15 cellular contexts compared by ENCODE assay signal in the genomic region with DNA sequence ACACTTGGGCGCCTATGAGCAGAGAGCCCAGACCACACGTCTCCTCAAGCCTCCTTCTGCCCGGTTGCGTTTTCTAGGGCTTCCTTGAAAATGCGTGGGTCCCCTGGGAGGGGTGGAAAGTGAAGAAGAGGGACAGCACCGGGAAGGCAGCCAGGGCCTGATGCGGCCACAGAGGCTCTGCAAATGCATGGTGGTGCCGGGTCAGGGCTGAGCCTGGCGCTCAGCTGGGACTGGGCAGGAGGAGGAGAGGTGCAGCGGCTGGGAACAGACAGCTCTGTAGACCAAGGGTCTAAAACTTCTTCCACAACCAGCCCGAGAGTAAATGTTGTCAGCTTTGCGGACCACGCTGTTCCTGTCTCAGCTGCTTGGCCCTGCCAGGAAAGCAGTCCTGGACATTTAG. TPM values are rescaled to one million over a fixed set of nuclear protein-coding genes. Genes with fewer than 3 reads are reported as not detected.
A peak's percentile ranks its signal among the peaks of the same experiment; 100 is the strongest.
DNase-seq lines count a peak whose midpoint lies in the region; ATAC-seq and TF ChIP-seq lines count a peak whose summit lies in the region.
"Had no signal": no experiment of that assay in that cellular context is flagged by ENCODE, and none has a peak within 500 bp of the region (broad histone marks: within the 10 kb centered on the region; RNA-seq: fewer than 3 reads in every experiment).

No MANE protein-coding gene starts in this region.

- H3K4me1 ChIP-seq in iPS-20b (ENCODE audit: insufficient read depth, low read length), result no peaks in the 10 kb centered on the region
- H3K4me1 ChIP-seq in ovary (ENCODE audit: insufficient read depth), result peaks cover 7% of the 10 kb centered on the region
- H3K4me1 ChIP-seq: Caco-2 had no signal

- H3K27ac ChIP-seq in iPS-20b (ENCODE audit: low read length), result no peak overlapping the region
- no peak overlapping the region for H3K27ac ChIP-seq in ovary
- H3K27ac ChIP-seq: colonic mucosa, sigmoid colon had no signal

- peak overlapping the region; percentile 40 for H3K4me3 Mint-ChIP-seq in natural killer cell
- H3K4me3 Mint-ChIP-seq in natural killer cell treated with Interleukin-12 subunit alpha and Interleukin-12 subunit beta and Interleukin-15 and Interleukin-18, amount 100 ng/mL, for 72 hours, result no peak overlapping the region
- H3K4me3 Mint-ChIP-seq in activated CD4-positive, alpha-beta memory T cell treated with anti-CD3 and anti-CD28 coated beads for 36 hours, result peak overlapping the region; percentile 31
- peak overlapping the region; percentile 22 to 73 for H3K4me3 Mint-ChIP-seq in stimulated activated naive CD8-positive, alpha-beta T cell treated with anti-CD3 and anti-CD28 coated beads, Interleukin-15, amount 100 ng/mL, for 72 hours
- H3K4me3 Mint-ChIP-seq: HFFc6 had no signal

- H3K4me3 ChIP-seq in iPS-20b (ENCODE audit: low read length) (peak overlapping the region; percentile 75; the same call in 1 of the 2 replicates), ovary (no peak overlapping the region)
- H3K4me3 ChIP-seq: colonic mucosa had no signal

- H3K9me3 ChIP-seq in iPS-20b (ENCODE audit: insufficient read depth, low read depth, low read length) (no peaks in the 10 kb centered on the region), ovary (no peaks in the 10 kb centered on the region)
- H3K9me3 ChIP-seq: Caco-2, colonic mucosa, sigmoid colon had no signal

- intact Hi-C loops in natural killer cell (cut with micrococcal nuclease) (no loop called here), ovary (cut with DNase I) (no loop called here)
- intact Hi-C loops in activated CD4-positive, alpha-beta memory T cell treated with anti-CD3 and anti-CD28 coated beads for 36 hours (cut with micrococcal nuclease), result no loop called here

- H3K9ac ChIP-seq in iPS-20b (ENCODE audit: low read depth, low read length), result no peak overlapping the region

- CTCF ChIA-PET in activated CD4-positive, alpha-beta memory T cell treated with anti-CD3 and anti-CD28 coated beads for 36 hours (lab: Charles Lee), result interaction anchor here (0.7 kb wide), 1 partner anchor 257 kb away, joined by 3 read pairs; no protein-coding TSS in a partner anchor

- peaks cover 39 to 42% of the 10 kb centered on the region in 2 donors for H3K27me3 Mint-ChIP-seq in natural killer cell (ENCODE audit: low read depth in 2 of 2)
- H3K27me3 Mint-ChIP-seq in natural killer cell treated with Interleukin-12 subunit alpha and Interleukin-12 subunit beta and Interleukin-15 and Interleukin-18, amount 100 ng/mL, for 72 hours, result peaks cover 33% of the 10 kb centered on the region in 2 donors
- H3K27me3 Mint-ChIP-seq in activated CD4-positive, alpha-beta memory T cell treated with anti-CD3 and anti-CD28 coated beads for 36 hours, result peaks cover 33% of the 10 kb centered on the region
- H3K27me3 Mint-ChIP-seq in stimulated activated naive CD8-positive, alpha-beta T cell treated with anti-CD3 and anti-CD28 coated beads, Interleukin-15, amount 100 ng/mL, for 72 hours, result peaks cover 64% of the 10 kb centered on the region

- H3K27me3 ChIP-seq in iPS-20b (ENCODE audit: insufficient read depth, low read length) (peaks cover 65% of the 10 kb centered on the region), ovary (peaks cover 5% of the 10 kb centered on the region)

- no peak for TF ChIP-seq EP300 in ovary (IDR thresholded peaks at IDR 0.05)

- no peak for TF ChIP-seq POLR2A in ovary (IDR thresholded peaks at IDR 0.05)

- DNase-seq in natural killer cell (no peak), A172 (ENCODE audit: low spot score) (no peak), ovary (no peak)
- DNase-seq in natural killer cell treated with Interleukin-12 subunit alpha and Interleukin-12 subunit beta and Interleukin-15 and Interleukin-18, amount 100 ng/mL, for 72 hours (ENCODE audit: low spot score), result no peak
- no peak for DNase-seq in activated CD4-positive, alpha-beta memory T cell treated with anti-CD3 and anti-CD28 coated beads for 36 hours
- DNase-seq in stimulated activated naive CD8-positive, alpha-beta T cell treated with anti-CD3 and anti-CD28 coated beads, Interleukin-15, amount 100 ng/mL, for 72 hours, result no peak
- no peak for DNase-seq in central memory CD4-positive, alpha-beta T cell
- DNase-seq: activated CD4-positive, alpha-beta T cell treated with anti-CD3 and anti-CD28 coated beads, Interleukin-2, amount 50 U/mL, for 48 hours; Caco-2; colonic mucosa; HFFc6; NCI-H446 treated with DMSO at 0.1 percent for 48 hours; OCI-M1; sigmoid colon had no signal

- peaks cover 0 to 12% of the 10 kb centered on the region in 2 donors for H3K4me1 Mint-ChIP-seq in natural killer cell
- peaks cover 0 to 6% of the 10 kb centered on the region in 2 donors for H3K4me1 Mint-ChIP-seq in natural killer cell treated with Interleukin-12 subunit alpha and Interleukin-12 subunit beta and Interleukin-15 and Interleukin-18, amount 100 ng/mL, for 72 hours (ENCODE audit: low read depth in 2 of 2)
- H3K4me1 Mint-ChIP-seq in activated CD4-positive, alpha-beta memory T cell treated with anti-CD3 and anti-CD28 coated beads for 36 hours (ENCODE audit: low read depth), result peaks cover 9% of the 10 kb centered on the region
- peaks cover 29% of the 10 kb centered on the region for H3K4me1 Mint-ChIP-seq in stimulated activated naive CD8-positive, alpha-beta T cell treated with anti-CD3 and anti-CD28 coated beads, Interleukin-15, amount 100 ng/mL, for 72 hours

- no peak overlapping the region for H3K27ac Mint-ChIP-seq in natural killer cell
- H3K27ac Mint-ChIP-seq in natural killer cell treated with Interleukin-12 subunit alpha and Interleukin-12 subunit beta and Interleukin-15 and Interleukin-18, amount 100 ng/mL, for 72 hours, result no peak overlapping the region
- H3K27ac Mint-ChIP-seq in activated CD4-positive, alpha-beta memory T cell treated with anti-CD3 and anti-CD28 coated beads for 36 hours, result no peak overlapping the region
- no peak overlapping the region for H3K27ac Mint-ChIP-seq in stimulated activated naive CD8-positive, alpha-beta T cell treated with anti-CD3 and anti-CD28 coated beads, Interleukin-15, amount 100 ng/mL, for 72 hours
- H3K27ac Mint-ChIP-seq: HFFc6 had no signal

- 51 to 59% (median 56%) methylated on average over 13 of the region's 13 CpGs for WGBS in ovary, 3 donors

- ATAC-seq in natural killer cell, result no peak
- ATAC-seq in natural killer cell treated with Interleukin-12 subunit alpha and Interleukin-12 subunit beta and Interleukin-15 and Interleukin-18, amount 100 ng/mL, for 72 hours, result no peak
- no peak for ATAC-seq in stimulated activated naive CD8-positive, alpha-beta T cell treated with anti-CD3 and anti-CD28 coated beads, Interleukin-15, amount 100 ng/mL, for 72 hours

- H3K9me3 Mint-ChIP-seq in natural killer cell, result no peaks in the 10 kb centered on the region
- H3K9me3 Mint-ChIP-seq in natural killer cell treated with Interleukin-12 subunit alpha and Interleukin-12 subunit beta and Interleukin-15 and Interleukin-18, amount 100 ng/mL, for 72 hours, result no peaks in the 10 kb centered on the region
- no peaks in the 10 kb centered on the region for H3K9me3 Mint-ChIP-seq in activated CD4-positive, alpha-beta memory T cell treated with anti-CD3 and anti-CD28 coated beads for 36 hours
- no peaks in the 10 kb centered on the region for H3K9me3 Mint-ChIP-seq in stimulated activated naive CD8-positive, alpha-beta T cell treated with anti-CD3 and anti-CD28 coated beads, Interleukin-15, amount 100 ng/mL, for 72 hours
- H3K9me3 Mint-ChIP-seq: HFFc6 had no signal

- no peaks in the 10 kb centered on the region for H3K36me3 Mint-ChIP-seq in natural killer cell
- no peaks in the 10 kb centered on the region for H3K36me3 Mint-ChIP-seq in natural killer cell treated with Interleukin-12 subunit alpha and Interleukin-12 subunit beta and Interleukin-15 and Interleukin-18, amount 100 ng/mL, for 72 hours
- no peaks in the 10 kb centered on the region for H3K36me3 Mint-ChIP-seq in activated CD4-positive, alpha-beta memory T cell treated with anti-CD3 and anti-CD28 coated beads for 36 hours

- H3K36me3 ChIP-seq in iPS-20b (ENCODE audit: insufficient read depth, low read depth, low read length), result peaks cover 4% of the 10 kb centered on the region; the same call in 1 of the 2 replicates
- H3K36me3 ChIP-seq in ovary, result no peaks in the 10 kb centered on the region
- H3K36me3 ChIP-seq: colonic mucosa, sigmoid colon had no signal

- TF ChIP-seq CTCF in natural killer cell (IDR thresholded peaks at IDR 0.05) (no peak), ovary (IDR thresholded peaks at IDR 0.05) (no peak)

- POLR2A ChIA-PET in activated CD4-positive, alpha-beta memory T cell treated with anti-CD3 and anti-CD28 coated beads for 36 hours (lab: Charles Lee), result no interaction called here

RNA-seq across cellular contexts. Expression of gene DPYSL4, which starts 1.6 kb away (rescaled TPM):
- total RNA-seq in natural killer cell (1 to 10 TPM in 2 of 3 donors, under 1 TPM in 1; 0.40 to 1.3 (median 1.0) TPM), ovary (1 to 10 TPM in 5 of 7 donors, under 1 TPM in 2; 0.33 to 7.0 (median 1.7) TPM)
- total RNA-seq in natural killer cell treated with Interleukin-12 subunit alpha and Interleukin-12 subunit beta and Interleukin-15 and Interleukin-18, amount 100 ng/mL, for 72 hours, result 10 to 100 TPM in 1 of 2 donors, 1 to 10 TPM in 1; 6.5 to 19.2 TPM
- 1 to 10 TPM; 7.0 to 7.2 TPM for total RNA-seq in activated CD4-positive, alpha-beta memory T cell treated with anti-CD3 and anti-CD28 coated beads for 36 hours
- 16.2 and 18.4 TPM in 2 replicates for total RNA-seq in A172 (2014; rRNA removed; shearing (Covaris generic))
- polyA plus RNA-seq in ovary, result 1 to 10 TPM in 1 of 2 donors, under 1 TPM in 1; 0.27 to 5.4 TPM
- total RNA-seq: Caco-2 had no signal
